ENCODE assay signal across 16 cellular contexts in genomic region chr13:106513025-106513424, GRCh38. TPM values are rescaled to one million over a fixed set of nuclear protein-coding genes. Genes with fewer than 3 reads are reported as not detected.
DNase-seq lines count a peak whose midpoint lies in the region; ATAC-seq and TF ChIP-seq lines count a peak whose summit lies in the region.
"Had no signal": no experiment of that assay in that cellular context is flagged by ENCODE, and none has a peak within 500 bp of the region (broad histone marks: within the 10 kb centered on the region; RNA-seq: fewer than 3 reads in every experiment).

No MANE protein-coding gene starts in this region.

- H3K4me3 Mint-ChIP-seq in neural progenitor cell: no peak overlapping the region
- H3K4me3 Mint-ChIP-seq in naive thymus-derived CD4-positive, alpha-beta T cell: no peak overlapping the region
- H3K4me3 Mint-ChIP-seq: activated B cell treated with CpG ODN at 0.5 μM for 24 hours, B cell had no signal

- H3K27ac Mint-ChIP-seq in neural progenitor cell: no peak overlapping the region
- H3K27ac Mint-ChIP-seq in naive thymus-derived CD4-positive, alpha-beta T cell: no peak overlapping the region
- H3K27ac Mint-ChIP-seq: activated B cell treated with CpG ODN at 0.5 μM for 24 hours; activated naive CD4-positive, alpha-beta T cell treated with anti-CD3 and anti-CD28 coated beads, Interleukin-2, amount 50 U/mL, for 72 hours; B cell had no signal

- H3K36me3 ChIP-seq in GM23248 (ENCODE audit: low read depth) (no peaks in the 10 kb centered on the region), neural progenitor cell (peaks cover 21% of the 10 kb centered on the region), Karpas-422 (ENCODE audit: insufficient read depth, low read length) (no peaks in the 10 kb centered on the region)
- no peaks in the 10 kb centered on the region for H3K36me3 ChIP-seq in naive thymus-derived CD4-positive, alpha-beta T cell (ENCODE audit: control insufficient read depth in 2 of 3, insufficient read depth in 3 of 3, low read length in 3 of 3)

- intact Hi-C loops in naive thymus-derived CD4-positive, alpha-beta T cell (cut with micrococcal nuclease): loop anchor here in 1 of 2 donors (2.0 kb wide), 1 partner anchor 14 kb away; no protein-coding TSS in a partner anchor

- H3K36me3 Mint-ChIP-seq in neural progenitor cell: peaks cover 73% of the 10 kb centered on the region
- H3K36me3 Mint-ChIP-seq in naive thymus-derived CD4-positive, alpha-beta T cell: no peaks in the 10 kb centered on the region
- H3K36me3 Mint-ChIP-seq: activated naive CD4-positive, alpha-beta T cell treated with anti-CD3 and anti-CD28 coated beads, Interleukin-2, amount 50 U/mL, for 72 hours had no signal

- no peak overlapping the region for H3K4me3 ChIP-seq in GM23248
- H3K4me3 ChIP-seq in fibroblast of mammary gland (ENCODE audit: control insufficient read depth, low read depth, low read length): no peak overlapping the region
- no peak overlapping the region for H3K4me3 ChIP-seq in neural progenitor cell
- H3K4me3 ChIP-seq in naive thymus-derived CD4-positive, alpha-beta T cell (ENCODE audit: low read length): no peak overlapping the region
- H3K4me3 ChIP-seq in Karpas-422 (ENCODE audit: low read length): no peak overlapping the region
- H3K4me3 ChIP-seq: coronary artery, K562 had no signal

- POLR2A ChIA-PET in naive thymus-derived CD4-positive, alpha-beta T cell (lab: Charles Lee): interaction anchor here (0.6 kb wide), 1 partner anchor 327 kb away, joined by 3 read pairs; no protein-coding TSS in a partner anchor

- H3K9me2 ChIP-seq in GM23248 (ENCODE audit: insufficient read depth) (no peaks in the 10 kb centered on the region), Karpas-422 (replicated peaks; ENCODE audit: insufficient read depth, low read length) (no peaks in the 10 kb centered on the region)

- H3K4me2 ChIP-seq in GM23248 (ENCODE audit: unreplicated experiment) (no peak overlapping the region), neural progenitor cell (peak overlapping the region; percentile 56), Karpas-422 (ENCODE audit: low read depth, low read length, poor library complexity, severe bottlenecking) (no peak overlapping the region)

- H3K27me3 ChIP-seq in GM23248 (replicated peaks; ENCODE audit: insufficient read depth) (no peaks in the 10 kb centered on the region), neural progenitor cell (no peaks in the 10 kb centered on the region), Karpas-422 (ENCODE audit: low read length) (no peaks in the 10 kb centered on the region)
- H3K27me3 ChIP-seq in naive thymus-derived CD4-positive, alpha-beta T cell (ENCODE audit: control insufficient read depth in 2 of 2, insufficient read depth in 2 of 2, low read length in 2 of 2): peaks cover 0 to 3% of the 10 kb centered on the region in 2 donors

- TF ChIP-seq CTCF in fibroblast of mammary gland (conservative IDR thresholded peaks at IDR 0.05; ENCODE audit: control insufficient read depth, insufficient read depth, low read depth, low read length) (no peak), neural progenitor cell (IDR thresholded peaks at IDR 0.05) (no peak)

- no peaks in the 10 kb centered on the region for H3F3A ChIP-seq in GM23248 (ENCODE audit: insufficient read depth)
- peaks cover 13% of the 10 kb centered on the region for H3F3A ChIP-seq in neural progenitor cell (ENCODE audit: low read depth)

- CTCF ChIA-PET in naive thymus-derived CD4-positive, alpha-beta T cell (lab: Charles Lee): no interaction called here

- H3K79me2 ChIP-seq in GM23248 (ENCODE audit: insufficient read depth) (no peaks in the 10 kb centered on the region), neural progenitor cell (ENCODE audit: low read depth) (peaks cover 100% of the 10 kb centered on the region), Karpas-422 (ENCODE audit: low read length) (no peaks in the 10 kb centered on the region)

- H3K4me1 ChIP-seq in GM23248 (ENCODE audit: insufficient read depth) (peaks cover 7% of the 10 kb centered on the region), neural progenitor cell (peaks cover 62% of the 10 kb centered on the region), Karpas-422 (ENCODE audit: low read length) (no peaks in the 10 kb centered on the region)
- no peaks in the 10 kb centered on the region for H3K4me1 ChIP-seq in naive thymus-derived CD4-positive, alpha-beta T cell (ENCODE audit: control insufficient read depth in 2 of 2, insufficient read depth in 2 of 2, low read length in 2 of 2)

- H2AFZ ChIP-seq in GM23248 (no peak overlapping the region), neural progenitor cell (replicated peaks) (no peak overlapping the region), Karpas-422 (ENCODE audit: low read length) (no peak overlapping the region)

- no peaks in the 10 kb centered on the region for H4K20me1 ChIP-seq in GM23248 (ENCODE audit: insufficient read depth)
- H4K20me1 ChIP-seq in neural progenitor cell (ENCODE audit: low read depth): peaks cover 100% of the 10 kb centered on the region
- no peaks in the 10 kb centered on the region for H4K20me1 ChIP-seq in Karpas-422 (ENCODE audit: insufficient read depth, low read depth, low read length)

- peaks cover 3% of the 10 kb centered on the region for H3K27me3 Mint-ChIP-seq in neural progenitor cell (ENCODE audit: insufficient read depth, low read depth)
- H3K27me3 Mint-ChIP-seq in naive thymus-derived CD4-positive, alpha-beta T cell: peaks cover 19 to 40% (median 28%) of the 10 kb centered on the region in 5 donors

- H3K9me3 ChIP-seq in GM23248 (ENCODE audit: low read depth): no peaks in the 10 kb centered on the region
- no peaks in the 10 kb centered on the region for H3K9me3 ChIP-seq in neural progenitor cell (ENCODE audit: low read depth)
- no peaks in the 10 kb centered on the region for H3K9me3 ChIP-seq in naive thymus-derived CD4-positive, alpha-beta T cell (ENCODE audit: control insufficient read depth in 2 of 3, low read length in 3 of 3)
- no peaks in the 10 kb centered on the region for H3K9me3 ChIP-seq in Karpas-422 (ENCODE audit: low read length)

- in situ Hi-C loops in GM23248 (cut with MboI): no loop called here

- H3K27ac ChIP-seq in GM23248 (no peak overlapping the region), neural progenitor cell (no peak overlapping the region), Karpas-422 (ENCODE audit: low read length) (no peak overlapping the region)
- no peak overlapping the region for H3K27ac ChIP-seq in naive thymus-derived CD4-positive, alpha-beta T cell (ENCODE audit: low read depth, low read length)
- H3K27ac ChIP-seq: coronary artery had no signal

- peaks cover 5% of the 10 kb centered on the region for H3K9me3 Mint-ChIP-seq in neural progenitor cell
- H3K9me3 Mint-ChIP-seq in naive thymus-derived CD4-positive, alpha-beta T cell: peaks cover 0 to 2% (median 0%) of the 10 kb centered on the region in 11 donors
- H3K9me3 Mint-ChIP-seq: activated B cell treated with CpG ODN at 0.5 μM for 24 hours; activated naive CD4-positive, alpha-beta T cell treated with anti-CD3 and anti-CD28 coated beads, Interleukin-2, amount 50 U/mL, for 72 hours had no signal

- ATAC-seq in naive thymus-derived CD4-positive, alpha-beta T cell: no peak
- ATAC-seq: activated naive CD4-positive, alpha-beta T cell treated with anti-CD3 and anti-CD28 coated beads, Interleukin-2, amount 50 U/mL, for 72 hours; K562; SK-N-SH treated with all-trans-retinoic acid at 6 μM for 48 hours had no signal

- no peak overlapping the region for H3K9ac ChIP-seq in GM23248
- H3K9ac ChIP-seq in neural progenitor cell: no peak overlapping the region
- H3K9ac ChIP-seq in Karpas-422 (ENCODE audit: low read length): no peak overlapping the region

- H3K4me1 Mint-ChIP-seq in neural progenitor cell: peaks cover 45% of the 10 kb centered on the region
- peaks cover 0 to 1% (median 0%) of the 10 kb centered on the region in 7 donors for H3K4me1 Mint-ChIP-seq in naive thymus-derived CD4-positive, alpha-beta T cell
- H3K4me1 Mint-ChIP-seq: activated B cell treated with CpG ODN at 0.5 μM for 24 hours, B cell had no signal

- DNase-seq in GM23248 (peak; percentile 9), RPMI7951 (ENCODE audit: low read depth) (peak; percentile 59), fibroblast of mammary gland (ENCODE audit: low read depth) (peak; percentile 64), neural progenitor cell (ENCODE audit: low spot score) (no peak), Karpas-422 (no peak), NCI-H2196 (lab: John Stamatoyannopoulos, UW; ENCODE audit: unreplicated experiment) (no peak), NCI-H1092 (lab: John Stamatoyannopoulos, UW) (no peak)
- DNase-seq in naive thymus-derived CD4-positive, alpha-beta T cell: no peak
- DNase-seq: activated B cell treated with CpG ODN at 0.5 μM for 24 hours; NCI-H2081 treated with DMSO at 0.1 percent for 48 hours; stimulated activated naive CD4-positive, alpha-beta T cell had no signal

- 74 to 75% methylated on average over 4 of the region's 4 CpGs for WGBS in GM23248 (ENCODE audit: low coverage in 1 of 2, low lambda C conversion rate in 2 of 2, missing lambda C conversion rate in 2 of 2), 2 experiments

RNA-seq across cellular contexts. Expression of gene EFNB2, which starts 22.4 kb away (rescaled TPM):
- total RNA-seq in GM23248 (2014; rRNA removed; shearing (Covaris generic)): 0.43 TPM in 1 of 2 replicates, not detected in the other
- 0.05 and 0.06 TPM in 2 replicates for polyA plus RNA-seq in GM23248 (2016; fragmentation: Nextera tagmentation; extraction: Ambion mirVana)
- 11.6 and 14.3 TPM in 2 replicates for total RNA-seq in RPMI7951 (2014; rRNA removed; shearing (Covaris generic))
- 88.7 and 101 TPM in 2 replicates for total RNA-seq in neural progenitor cell (ENCODE audit: low replicate concordance)
- under 1 TPM in 4 of 5 experiments, not detected in 1; 0.07 to 0.22 (median 0.13) TPM for total RNA-seq in naive thymus-derived CD4-positive, alpha-beta T cell
- under 1 TPM in 1 of 2 donors, not detected in 1; 0.08 TPM for polyA plus RNA-seq in naive thymus-derived CD4-positive, alpha-beta T cell
- 0.07 TPM in 1 of 2 replicates, not detected in the other for total RNA-seq in Karpas-422 (2014; rRNA removed; shearing (Covaris generic); ENCODE audit: low replicate concordance)
- total RNA-seq: activated naive CD4-positive, alpha-beta T cell treated with anti-CD3 and anti-CD28 coated beads, Interleukin-2, amount 50 U/mL, for 72 hours had no signal

RNA-seq across cellular contexts. Expression of gene ARGLU1, which starts 54.9 kb away (rescaled TPM):
- 38.4 and 55.8 TPM in 2 replicates for total RNA-seq in GM23248 (2014; rRNA removed; shearing (Covaris generic))
- 51.2 and 61.5 TPM in 2 replicates for polyA plus RNA-seq in GM23248 (2016; fragmentation: Nextera tagmentation; extraction: Ambion mirVana)
- 22.7 and 25.7 TPM in 2 replicates for total RNA-seq in RPMI7951 (2014; rRNA removed; shearing (Covaris generic))
- 371 and 467 TPM in 2 replicates for total RNA-seq in neural progenitor cell (ENCODE audit: low replicate concordance)
- 100 to 1,000 TPM in 4 of 5 experiments, 10 to 100 TPM in 1; 93.3 to 291 (median 160) TPM for total RNA-seq in naive thymus-derived CD4-positive, alpha-beta T cell
- polyA plus RNA-seq in naive thymus-derived CD4-positive, alpha-beta T cell: 10 to 100 TPM; 36.1 to 41.6 TPM
- 106 and 147 TPM in 2 replicates for total RNA-seq in Karpas-422 (2014; rRNA removed; shearing (Covaris generic); ENCODE audit: low replicate concordance)

Comparison
In these comparisons a context has a peak if more than half of its experiments do, and no peak if none do; other contexts are left out.
1. DNase-seq: peak in GM23248 (single experiment), RPMI7951 (single experiment) and fibroblast of mammary gland (single experiment); none in neural progenitor cell (single experiment), naive thymus-derived CD4-positive, alpha-beta T cell (0 of 9), Karpas-422 (single experiment), NCI-H2196 (single experiment) and NCI-H1092 (single experiment).